In the genomic region with DNA sequence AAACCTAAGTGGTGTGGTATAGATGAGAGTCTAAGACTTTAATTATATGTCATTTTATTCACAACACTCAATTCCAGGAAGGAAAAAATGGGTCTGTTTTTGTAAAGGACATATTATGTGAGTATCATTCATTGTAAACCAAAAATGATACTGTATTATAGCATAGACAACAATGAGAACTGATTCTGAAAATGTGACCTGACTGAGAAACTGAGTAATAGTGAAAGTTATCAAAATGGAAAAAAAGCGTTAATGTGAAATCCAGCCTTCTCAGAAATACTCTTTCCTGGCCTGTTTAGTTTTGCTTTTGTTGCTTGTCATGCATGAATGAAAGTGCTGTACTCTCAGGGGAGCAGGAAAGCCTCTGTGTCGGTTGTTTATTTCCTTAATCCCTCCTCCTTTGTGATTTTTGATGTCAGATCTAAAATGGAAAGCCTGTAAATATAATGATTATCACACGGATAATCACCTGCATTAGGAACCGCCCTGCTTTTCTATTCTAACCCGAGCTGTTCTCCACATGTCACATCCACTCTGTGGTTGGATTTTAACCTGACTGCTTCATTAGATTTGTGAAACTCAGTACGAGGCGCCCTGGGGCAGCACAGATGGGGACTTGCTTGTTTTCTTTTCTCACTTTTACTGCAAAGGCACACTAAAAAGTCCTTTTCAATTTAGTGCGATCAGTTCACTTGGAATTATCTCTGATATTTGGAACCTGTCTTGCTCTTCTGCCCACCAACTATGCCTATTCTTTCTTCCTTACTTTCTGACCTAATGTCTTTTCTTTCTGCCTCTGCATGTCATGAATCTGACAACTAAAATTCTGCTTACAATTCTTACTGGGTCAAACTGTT, we compare ENCODE assay signal across 9 cellular contexts.
DNase-seq lines count a peak whose midpoint lies in the region; ATAC-seq and TF ChIP-seq lines count a peak whose summit lies in the region.
"Had no signal": no experiment of that assay in that cellular context is flagged by ENCODE, and none has a peak within 500 bp of the region (broad histone marks: within the 10 kb centered on the region; RNA-seq: fewer than 3 reads in every experiment).

No MANE protein-coding gene starts in this region.

- no peak for TF ChIP-seq CTCF in coronary artery (IDR thresholded peaks at IDR 0.05)
- TF ChIP-seq CTCF in neural crest cell (conservative IDR thresholded peaks at IDR 0.05) = no peak
- no peak for TF ChIP-seq CTCF in type B pancreatic cell (conservative IDR thresholded peaks at IDR 0.05)

- DNase-seq in DMS153 (lab: John Stamatoyannopoulos, UW) = peak; percentile 88
- DNase-seq in T-helper 22 cell (ENCODE audit: low read depth) = peak; percentile 20
- no peak for DNase-seq in coronary artery (ENCODE audit: low spot score)
- DNase-seq in neural crest cell (ENCODE audit: low read depth, low spot score) = no peak
- no peak for DNase-seq in type B pancreatic cell (ENCODE audit: extremely low spot score, unreplicated experiment)
- DNase-seq in aorta = no peak

- no peaks in the 10 kb centered on the region for H3K9me3 ChIP-seq in aorta (ENCODE audit: control insufficient read depth, low read length)

- peak overlapping the region; percentile 42 to 51 for H3K27ac ChIP-seq in coronary artery
- no peak overlapping the region for H3K27ac ChIP-seq in aorta (ENCODE audit: low read depth in 1 of 2, low read length in 2 of 2)

- WGBS in aorta, 2 donors = 10 to 19% methylated on average over 8 of the region's 8 CpGs

- ATAC-seq in GM21367 (IDR thresholded peaks at IDR 0.05; ENCODE audit: unreplicated experiment) = peak; percentile 64
- peak; percentile 60 for ATAC-seq in HG03575 (IDR thresholded peaks at IDR 0.05; ENCODE audit: extremely low read depth, insufficient number of reproducible peaks, low FRiP score, unreplicated experiment)
- no peak for ATAC-seq in aorta (ENCODE audit: low FRiP score)

- H3K36me3 Mint-ChIP-seq in neural crest cell (ENCODE audit: low read depth) (peaks cover 7% of the 10 kb centered on the region), type B pancreatic cell (peaks cover 7% of the 10 kb centered on the region)

- intact Hi-C loops in aorta (cut with DNase I) = no loop called here

- peak overlapping the region; percentile 5 for H3K4me3 Mint-ChIP-seq in neural crest cell
- peak overlapping the region; percentile 35 for H3K4me3 Mint-ChIP-seq in type B pancreatic cell

- H3K27me3 Mint-ChIP-seq in neural crest cell (ENCODE audit: low read depth) (no peaks in the 10 kb centered on the region), type B pancreatic cell (no peaks in the 10 kb centered on the region)

- peak overlapping the region; percentile 54 for H3K4me3 ChIP-seq in coronary artery
- no peak overlapping the region for H3K4me3 ChIP-seq in aorta (ENCODE audit: low read length in 2 of 2)
- H3K4me3 ChIP-seq: K562 had no signal

- H3K4me1 Mint-ChIP-seq in neural crest cell (peaks cover 49% of the 10 kb centered on the region), type B pancreatic cell (ENCODE audit: unreplicated experiment) (peaks cover 44% of the 10 kb centered on the region)

- H3K27me3 ChIP-seq in aorta (ENCODE audit: control insufficient read depth in 1 of 2, insufficient read depth in 2 of 2, low read length in 1 of 2) = no peaks in the 10 kb centered on the region

- no peaks in the 10 kb centered on the region for H3K36me3 ChIP-seq in aorta (ENCODE audit: control insufficient read depth in 1 of 2, insufficient read depth in 2 of 2, low read length in 1 of 2)

- H3K9me3 Mint-ChIP-seq in neural crest cell (peaks cover 7% of the 10 kb centered on the region), type B pancreatic cell (peaks cover 6% of the 10 kb centered on the region)

- peak overlapping the region; percentile 32 for H3K27ac Mint-ChIP-seq in neural crest cell (ENCODE audit: unreplicated experiment)
- H3K27ac Mint-ChIP-seq in type B pancreatic cell = peak overlapping the region; percentile 50

- no peaks in the 10 kb centered on the region for H3K4me1 ChIP-seq in aorta (ENCODE audit: control insufficient read depth in 1 of 2, insufficient read depth in 2 of 2, low read length in 2 of 2)

Comparison
In these comparisons a context has a peak if more than half of its experiments do, and no peak if none do; other contexts are left out.
1. DNase-seq: peak in DMS153 (single experiment) and T-helper 22 cell (single experiment); none in coronary artery (single experiment), neural crest cell (single experiment), type B pancreatic cell (single experiment) and aorta (0 of 2).
2. H3K27ac ChIP-seq: peak in coronary artery (2 of 2); none in aorta (0 of 2).